Comparison of ENCODE assay signal across 10 cellular contexts in the genomic region with DNA sequence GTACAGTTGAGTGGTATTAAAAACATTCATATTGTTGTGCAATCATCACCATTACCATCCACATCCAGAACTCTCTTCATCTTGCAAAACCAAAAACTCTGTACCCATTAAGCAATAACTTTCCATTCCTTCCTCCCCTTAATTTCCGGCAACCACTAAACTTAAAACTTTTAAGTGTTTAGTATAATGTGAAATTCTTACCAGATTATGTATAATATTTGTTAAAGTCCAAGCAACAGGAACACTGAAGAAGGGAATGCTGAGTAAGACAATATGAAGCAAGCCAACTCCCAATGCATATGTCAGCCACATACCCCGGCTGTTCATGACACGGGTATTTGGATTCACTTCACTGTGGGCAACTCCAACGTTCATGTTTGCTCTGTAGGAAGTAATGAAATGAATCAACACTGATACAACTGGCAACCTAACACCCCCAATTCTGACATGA. TPM values are rescaled to one million over a fixed set of nuclear protein-coding genes. Genes with fewer than 3 reads are reported as not detected.
DNase-seq lines count a peak whose midpoint lies in the region; ATAC-seq, FAIRE-seq and TF ChIP-seq lines count a peak whose summit lies in the region.
"Had no signal": no experiment of that assay in that cellular context is flagged by ENCODE, and none has a peak within 500 bp of the region (broad histone marks: within the 10 kb centered on the region; RNA-seq: fewer than 3 reads in every experiment).

No MANE protein-coding gene starts in this region.

- H3K27ac ChIP-seq in mesendoderm (ENCODE audit: low read depth, low read length): no peak overlapping the region

- FAIRE-seq in H54 (lab: Jason Lieb, UNC): no peak
- FAIRE-seq: colon had no signal

- WGBS in mesendoderm (ENCODE audit: extremely low coverage, insufficient coverage, low lambda C conversion rate): no CpG with 5 or more reads among the region's 4 CpGs

- no peak overlapping the region for H3K18ac ChIP-seq in mesendoderm (ENCODE audit: low read length)

- H3K27me3 ChIP-seq in mesendoderm (ENCODE audit: insufficient read depth, low read length, poor library complexity): no peaks in the 10 kb centered on the region

- H3K4ac ChIP-seq in mesendoderm (ENCODE audit: low read depth, low read length): no peak overlapping the region

- H3K79me2 ChIP-seq in mesendoderm (ENCODE audit: control insufficient read depth, insufficient read depth, low read length): peaks cover 28% of the 10 kb centered on the region

- no peak overlapping the region for H4K5ac ChIP-seq in mesendoderm (ENCODE audit: low read length)

- H2BK120ac ChIP-seq in mesendoderm (ENCODE audit: low read depth, low read length): no peak overlapping the region

- no peak overlapping the region for H3K56ac ChIP-seq in mesendoderm (ENCODE audit: low read length)

- H4K8ac ChIP-seq in mesendoderm (ENCODE audit: low read depth, low read length): no peak overlapping the region

- H3K4me2 ChIP-seq in mesendoderm (ENCODE audit: low read length): no peak overlapping the region

- no peak for TF ChIP-seq POLR2A in H54 (IDR thresholded peaks at IDR 0.05; ENCODE audit: low read depth, low read length)

- no peak overlapping the region for H2BK15ac ChIP-seq in mesendoderm (replicated peaks; ENCODE audit: low read depth)

- peaks cover 9% of the 10 kb centered on the region for H3K79me1 ChIP-seq in mesendoderm (ENCODE audit: low read length)

- H3K4me3 ChIP-seq in LNCaP clone FGC (ENCODE audit: low read depth, low read length): peak overlapping the region; percentile 66
- H3K4me3 ChIP-seq in mesendoderm (ENCODE audit: low read length): no peak overlapping the region

- no peak for TF ChIP-seq CTCF in LNCaP clone FGC (IDR thresholded peaks at IDR 0.05; ENCODE audit: control insufficient read depth, extremely low read depth, insufficient read depth)

- no peak overlapping the region for H2AK5ac ChIP-seq in mesendoderm (ENCODE audit: low read length)

- peaks cover 5% of the 10 kb centered on the region for H3K4me1 ChIP-seq in mesendoderm (ENCODE audit: control insufficient read depth, low read depth, low read length)

- H2BK5ac ChIP-seq in mesendoderm (ENCODE audit: low read length): no peak overlapping the region

- no peak overlapping the region for H3K23ac ChIP-seq in mesendoderm (ENCODE audit: low read length)

- DNase-seq in CD1c-positive myeloid dendritic cell (ENCODE audit: extremely low spot score) (peak; percentile 39), LNCaP clone FGC (ENCODE audit: low read depth) (no peak), amniotic epithelial cell (ENCODE audit: low read depth) (peak; percentile 67), mesendoderm (no peak), DMS79 (lab: John Stamatoyannopoulos, UW) (no peak), H54 (ENCODE audit: insufficient read length, low spot score) (no peak), ecto neural progenitor cell (ENCODE audit: low spot score) (no peak)
- DNase-seq: NCI-H446 had no signal

- ATAC-seq in HG02610 (IDR thresholded peaks at IDR 0.05; ENCODE audit: unreplicated experiment): no peak

- H3K36me3 ChIP-seq in mesendoderm (ENCODE audit: control insufficient read depth, insufficient read depth, low read length): no peaks in the 10 kb centered on the region

- peak overlapping the region; percentile 34 for H3K9ac ChIP-seq in mesendoderm (ENCODE audit: low read length)

RNA-seq across cellular contexts. Expression of gene ORMDL1, which starts 1.9 kb away (rescaled TPM):
- polyA plus RNA-seq in mesendoderm (2013, experiment 1 of 2): 69.6 TPM
- polyA plus RNA-seq in mesendoderm (2013, experiment 2 of 2): 69.5 TPM

RNA-seq across cellular contexts. Expression of gene PMS1, which starts 2.0 kb away (rescaled TPM):
- 24.5 TPM for polyA plus RNA-seq in mesendoderm (2013, experiment 1 of 2)
- 23.3 TPM for polyA plus RNA-seq in mesendoderm (2013, experiment 2 of 2)

RNA-seq across cellular contexts. Expression of gene OSGEPL1, which starts 19.7 kb away (rescaled TPM):
- polyA plus RNA-seq in mesendoderm (2013, experiment 1 of 2): 5.3 TPM
- polyA plus RNA-seq in mesendoderm (2013, experiment 2 of 2): 5.2 TPM

Comparison
In these comparisons a context has a peak if more than half of its experiments do, and no peak if none do; other contexts are left out.
1. DNase-seq: peak in CD1c-positive myeloid dendritic cell (single experiment) and amniotic epithelial cell (single experiment); none in LNCaP clone FGC (single experiment), mesendoderm (single experiment), DMS79 (single experiment), H54 (single experiment) and ecto neural progenitor cell (single experiment).